Comparison of ENCODE assay signal across 16 cellular contexts in genomic region chr3:9314796-9315195, GRCh38.
"Had no signal": no experiment of that assay in that cellular context is flagged by ENCODE, and none has a peak within 500 bp of the region (broad histone marks: within the 10 kb centered on the region; RNA-seq: fewer than 3 reads in every experiment).

No MANE protein-coding gene starts in this region.

- H3K4me3 ChIP-seq: esophagus muscularis mucosa, spleen, upper lobe of left lung had no signal

- DNase-seq: activated CD4-positive, alpha-beta T cell treated with anti-CD3 and anti-CD28 coated beads for 1 hour; activated CD4-positive, alpha-beta T cell treated with anti-CD3 and anti-CD28 coated beads, Interleukin-2, amount 50 U/mL, for 48 hours; activated CD8-positive, alpha-beta memory T cell treated with anti-CD3 and anti-CD28 coated beads, Interleukin-2, amount 10 ng/mL, durations not matched to agents 7 days and 5 days; activated effector memory CD4-positive, alpha-beta T cell treated with anti-CD3 and anti-CD28 coated beads, Interleukin-2, amount 50 U/mL, for 16 hours; activated naive CD8-positive, alpha-beta T cell treated with anti-CD3 and anti-CD28 coated beads for 36 hours; activated T-cell treated with anti-CD3 and anti-CD28 coated beads, Interleukin-2, amount 50 U/mL, for 4 hours; anterior cingulate cortex; cerebellar nuclear complex; immature natural killer cell; naive thymus-derived CD4-positive, alpha-beta T cell; spleen; stimulated activated CD4-positive, alpha-beta T cell treated with anti-CD3 and anti-CD28 coated beads, Interleukin-2, amount 100 ng/mL, for 24 hours; stimulated activated naive CD4-positive, alpha-beta T cell; upper lobe of left lung had no signal

- H3K27me3 ChIP-seq: esophagus muscularis mucosa, spleen, upper lobe of left lung had no signal

- ATAC-seq: activated CD8-positive, alpha-beta memory T cell treated with anti-CD3 and anti-CD28 coated beads, Interleukin-2, amount 10 ng/mL, durations not matched to agents 7 days and 5 days; activated T-cell treated with anti-CD3 and anti-CD28 coated beads, Interleukin-2, amount 50 U/mL, for 4 hours; naive thymus-derived CD4-positive, alpha-beta T cell; sciatic nerve had no signal

- H3K27ac ChIP-seq: esophagus muscularis mucosa, spleen, upper lobe of left lung had no signal

- H3K9me3 ChIP-seq: esophagus muscularis mucosa, spleen, upper lobe of left lung had no signal

- H3K36me3 ChIP-seq: esophagus muscularis mucosa, spleen, upper lobe of left lung had no signal
